Comparison of ENCODE assay signal across 11 cellular contexts in the genomic region with DNA sequence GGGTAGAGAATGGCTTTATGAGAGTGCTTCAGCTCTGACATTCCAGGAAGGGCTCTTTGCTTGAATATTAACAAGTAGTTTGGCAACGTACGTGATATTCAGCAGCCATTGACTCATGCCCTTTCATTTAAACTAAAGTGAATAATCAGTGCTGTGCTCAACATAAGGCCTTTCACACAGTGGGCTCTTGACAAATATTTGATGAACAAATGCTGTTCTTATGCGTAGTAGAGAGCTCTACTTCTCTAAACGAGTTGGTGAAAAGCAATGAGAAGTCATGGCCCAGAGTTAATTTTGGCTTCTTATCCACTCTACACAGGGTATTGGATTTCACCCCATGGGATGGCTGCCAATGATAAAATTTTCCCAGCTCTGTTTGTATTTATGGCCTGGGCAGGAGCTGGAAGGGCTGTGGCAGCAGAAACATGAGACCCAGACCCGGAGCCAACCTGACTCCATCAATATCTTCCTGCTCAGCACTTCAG.
DNase-seq lines count a peak whose midpoint lies in the region; ATAC-seq lines count a peak whose summit lies in the region.
"Had no signal": no experiment of that assay in that cellular context is flagged by ENCODE, and none has a peak within 500 bp of the region (broad histone marks: within the 10 kb centered on the region; RNA-seq: fewer than 3 reads in every experiment).

No MANE protein-coding gene starts in this region.

- H3K4me1 ChIP-seq in skeletal muscle tissue (ENCODE audit: control insufficient read depth in 3 of 3, insufficient read depth in 3 of 3, low read length in 3 of 3): peaks cover 0 to 5% (median 4%) of the 10 kb centered on the region in 3 donors

- no peaks in the 10 kb centered on the region for H3K27me3 ChIP-seq in skeletal muscle tissue (ENCODE audit: control insufficient read depth in 3 of 3, insufficient read depth in 3 of 3, low read length in 3 of 3)
- H3K27me3 ChIP-seq: neutrophil had no signal

- no peaks in the 10 kb centered on the region for H3K9me3 ChIP-seq in skeletal muscle tissue (ENCODE audit: control insufficient read depth in 3 of 3, low read length in 3 of 3)
- H3K9me3 ChIP-seq: neutrophil had no signal

- H3K36me3 ChIP-seq in skeletal muscle tissue (ENCODE audit: control insufficient read depth in 3 of 3, insufficient read depth in 3 of 3, low read length in 3 of 3): no peaks in the 10 kb centered on the region
- H3K36me3 ChIP-seq: neutrophil had no signal

- ATAC-seq in Right ventricle myocardium inferior: peak; percentile 92
- no peak for ATAC-seq in HG02798 (IDR thresholded peaks at IDR 0.05; ENCODE audit: poor library complexity, unreplicated experiment)
- ATAC-seq in HG02610 (IDR thresholded peaks at IDR 0.05; ENCODE audit: unreplicated experiment): no peak

- no peak overlapping the region for H3K4me3 Mint-ChIP-seq in T-helper 2 cell treated with Interferon-gamma antibody and Interleukin-4, amounts not matched to agents 5 μg/mL and 100 μg/mL, for 36 hours

- peak overlapping the region; percentile 87 for H3K27ac ChIP-seq in skeletal muscle tissue (ENCODE audit: low read depth, low read length)
- H3K27ac ChIP-seq: neutrophil had no signal

- H3K27ac Mint-ChIP-seq in T-helper 2 cell treated with Interferon-gamma antibody and Interleukin-4, amounts not matched to agents 5 μg/mL and 100 μg/mL, for 36 hours: no peak overlapping the region

- H3K9ac ChIP-seq in skeletal muscle tissue (ENCODE audit: low read depth in 1 of 3, low read length in 3 of 3): peak overlapping the region in 2 of 3 donors; percentile 27 to 73

- peak overlapping the region in 2 of 3 donors; percentile 48 to 50 for H3K4me3 ChIP-seq in skeletal muscle tissue (ENCODE audit: low read length in 3 of 3)

- no peaks in the 10 kb centered on the region for H3K4me1 Mint-ChIP-seq in T-helper 2 cell treated with Interferon-gamma antibody and Interleukin-4, amounts not matched to agents 5 μg/mL and 100 μg/mL, for 36 hours (ENCODE audit: low read depth)

- peaks cover 17% of the 10 kb centered on the region for H3K9me3 Mint-ChIP-seq in T-helper 2 cell treated with Interferon-gamma antibody and Interleukin-4, amounts not matched to agents 5 μg/mL and 100 μg/mL, for 36 hours

- H3K27me3 Mint-ChIP-seq in T-helper 2 cell treated with Interferon-gamma antibody and Interleukin-4, amounts not matched to agents 5 μg/mL and 100 μg/mL, for 36 hours (ENCODE audit: low read depth): no peaks in the 10 kb centered on the region

- H3K36me3 Mint-ChIP-seq in T-helper 2 cell treated with Interferon-gamma antibody and Interleukin-4, amounts not matched to agents 5 μg/mL and 100 μg/mL, for 36 hours (ENCODE audit: low read depth): no peaks in the 10 kb centered on the region

- DNase-seq in HK-2 (ENCODE audit: unreplicated experiment): peak; percentile 6
- peak; percentile 77 for DNase-seq in NCI-H69 (lab: John Stamatoyannopoulos, UW)
- DNase-seq in Right ventricle myocardium inferior (ENCODE audit: missing footprints): no peak
- no peak for DNase-seq in HuH-7 (ENCODE audit: low spot score)
- DNase-seq in T-helper 2 cell treated with Interferon-gamma antibody and Interleukin-4, amounts not matched to agents 5 μg/mL and 100 μg/mL, for 36 hours (ENCODE audit: low spot score): no peak
- DNase-seq: activated CD8-positive, alpha-beta memory T cell treated with anti-CD3 and anti-CD28 coated beads, Interleukin-2, amount 50 U/mL, for 48 hours; stimulated activated CD8-positive, alpha-beta memory T cell treated with anti-CD3 and anti-CD28 coated beads, Interleukin-4, amount 100 ng/mL, for 48 hours had no signal

- intact Hi-C loops in Right ventricle myocardium inferior (cut with DNase I): loop anchor here (5.0 kb wide), 1 partner anchor 45 kb away; no protein-coding TSS in a partner anchor

Comparison
In these comparisons a context has a peak if more than half of its experiments do, and no peak if none do; other contexts are left out.
1. DNase-seq: peak in HK-2 (single experiment) and NCI-H69 (single experiment); none in Right ventricle myocardium inferior (single experiment), HuH-7 (single experiment) and T-helper 2 cell treated with Interferon-gamma antibody and Interleukin-4, amounts not matched to agents 5 μg/mL and 100 μg/mL, for 36 hours (single experiment).